9 cellular contexts compared by ENCODE assay signal in the genomic region with DNA sequence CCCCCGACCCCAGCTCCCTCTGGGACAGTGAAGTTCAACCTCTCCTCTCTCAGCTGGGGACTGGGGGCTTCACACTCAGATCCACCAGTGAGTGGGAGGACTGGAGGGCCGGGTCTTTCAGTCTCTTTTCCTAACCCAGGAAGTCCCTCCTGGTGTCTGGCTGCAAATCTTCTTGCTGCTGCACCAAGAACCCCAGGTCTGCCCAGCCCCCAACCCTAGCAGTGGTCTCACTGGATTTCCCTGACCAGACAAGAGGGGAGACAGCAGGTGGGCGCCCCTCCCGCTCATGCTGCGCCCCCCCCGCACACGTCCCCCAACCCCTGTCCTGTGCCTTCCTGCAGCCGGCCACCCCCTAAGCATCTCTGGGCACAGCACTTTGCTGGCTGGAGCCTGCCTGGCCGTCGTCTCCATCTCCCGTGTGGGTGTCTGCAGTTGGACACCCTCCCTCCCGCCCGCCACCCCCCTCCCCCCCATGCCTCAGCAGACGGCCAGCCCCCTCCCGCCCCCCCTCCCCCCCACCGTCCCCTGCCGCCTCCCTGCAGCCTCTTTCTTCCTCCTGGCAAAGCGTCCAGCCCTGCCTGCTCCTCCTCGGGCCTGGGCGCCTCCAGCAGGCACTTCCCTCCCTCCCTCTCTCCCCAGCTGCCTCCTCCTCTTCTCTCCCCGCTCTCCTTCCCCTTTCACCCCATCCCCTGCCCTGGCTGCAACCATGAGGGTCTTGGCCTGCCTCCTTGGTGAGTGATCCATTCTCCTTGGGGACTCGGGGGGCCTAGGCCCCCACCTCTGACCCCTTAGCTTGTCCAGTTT. TPM values are rescaled to one million over a fixed set of nuclear protein-coding genes. Genes with fewer than 3 reads are reported as not detected.
A peak's percentile ranks its signal among the peaks of the same experiment; 100 is the strongest.
DNase-seq lines count a peak whose midpoint lies in the region; ATAC-seq and TF ChIP-seq lines count a peak whose summit lies in the region.
"Had no signal": no experiment of that assay in that cellular context is flagged by ENCODE, and none has a peak within 500 bp of the region (broad histone marks: within the 10 kb centered on the region; RNA-seq: fewer than 3 reads in every experiment).

TSS of gene SSC5D (plus strand) at position 553 of the 804 bp plus-strand sequence. CDS start at position 707, 154 bp downstream.

- H3K27me3 ChIP-seq in GM23248 (replicated peaks; ENCODE audit: insufficient read depth) (no peaks in the 10 kb centered on the region), SK-N-SH (ENCODE audit: insufficient read depth) (no peaks in the 10 kb centered on the region)

- H3K9me3 ChIP-seq in GM23248 (ENCODE audit: low read depth) (no peaks in the 10 kb centered on the region), SK-N-SH (no peaks in the 10 kb centered on the region)
- H3K9me3 ChIP-seq: pancreas had no signal

- POLR2A ChIA-PET in SK-N-SH (lab: Yijun Ruan, JAX): interaction anchor here (0.8 to 2.0 kb wide), 4 partner anchors 11 to 152 kb away, joined by 4 to 11 read pairs (median 7); partner anchors contain the start of genes UBE2S and ZNF628

- no peaks in the 10 kb centered on the region for H3K36me3 ChIP-seq in GM23248 (ENCODE audit: low read depth)
- no peaks in the 10 kb centered on the region for H3K36me3 ChIP-seq in SK-N-SH (replicated peaks in 1 of 2; ENCODE audit: control insufficient read depth in 1 of 2, insufficient read depth in 2 of 2, low read length in 1 of 2)
- H3K36me3 ChIP-seq: pancreas had no signal

- H3F3A ChIP-seq in GM23248 (ENCODE audit: insufficient read depth) (peaks cover 12% of the 10 kb centered on the region), SK-N-SH (replicated peaks; ENCODE audit: insufficient read depth) (peaks cover 35% of the 10 kb centered on the region)

- WGBS in GM23248 (ENCODE audit: low coverage in 1 of 2, low lambda C conversion rate in 2 of 2, missing lambda C conversion rate in 2 of 2), 2 experiments: 3% methylated on average over 9 to 22 of the region's 22 CpGs
- 11% methylated on average over 21 of the region's 22 CpGs for WGBS in SK-N-SH (ENCODE audit: low lambda C conversion rate)

- TF ChIP-seq CTCF in SK-N-SH (IDR thresholded peaks at IDR 0.05) (no peak), fibroblast of villous mesenchyme (IDR thresholded peaks at IDR 0.05; ENCODE audit: insufficient read depth, low read depth, low read length) (no peak), retinal pigment epithelial cell (conservative IDR thresholded peaks at IDR 0.05; ENCODE audit: low read depth, low read length) (no peak)

- H2AFZ ChIP-seq in GM23248 (peak within 1 kb of the TSS; percentile 53), SK-N-SH (ENCODE audit: low read depth) (peak within 1 kb of the TSS; percentile 31; the same call in 1 of the 2 replicates)

- ATAC-seq in GM18858 (IDR thresholded peaks at IDR 0.05; ENCODE audit: unreplicated experiment): no peak

- H3K4me3 ChIP-seq in GM23248: peak within 1 kb of the TSS; percentile 80
- H3K4me3 ChIP-seq in SK-N-SH (ENCODE audit: low read depth in 2 of 2, low read length in 1 of 2): peak within 1 kb of the TSS; percentile 69 to 80
- peak within 1 kb of the TSS; percentile 40 for H3K4me3 ChIP-seq in fibroblast of villous mesenchyme (ENCODE audit: low read depth, low read length)
- H3K4me3 ChIP-seq in retinal pigment epithelial cell (ENCODE audit: low read length): peak within 1 kb of the TSS; percentile 20
- H3K4me3 ChIP-seq: pancreas had no signal

- H4K20me1 ChIP-seq in GM23248 (ENCODE audit: insufficient read depth) (no peaks in the 10 kb centered on the region), SK-N-SH (ENCODE audit: insufficient read depth) (no peaks in the 10 kb centered on the region)

- H3K9me2 ChIP-seq in GM23248 (ENCODE audit: insufficient read depth) (no peaks in the 10 kb centered on the region), SK-N-SH (no peaks in the 10 kb centered on the region)

- peak within 1 kb of the TSS; percentile 86 for H3K9ac ChIP-seq in GM23248
- peak within 1 kb of the TSS; percentile 86; the same call in 1 of the 2 replicates for H3K9ac ChIP-seq in SK-N-SH

- H3K4me2 ChIP-seq in GM23248 (ENCODE audit: unreplicated experiment) (peak within 1 kb of the TSS; percentile 93), SK-N-SH (peak within 1 kb of the TSS; percentile 91)

- H3K27ac ChIP-seq in GM23248 (peak within 1 kb of the TSS; percentile 97), SK-N-SH (ENCODE audit: low read depth in 2 of 2, low read length in 1 of 2) (peak within 1 kb of the TSS; percentile 95 to 97)

- in situ Hi-C loops in GM23248 (cut with MboI): no loop called here

- no peak for TF ChIP-seq EP300 in SK-N-SH (IDR thresholded peaks at IDR 0.05; ENCODE audit: borderline replicate concordance in 1 of 2, low read depth in 1 of 2, low read length in 1 of 2)

- TF ChIP-seq RAD21 in SK-N-SH (IDR thresholded peaks at IDR 0.05; ENCODE audit: low read length): no peak

- H3K79me2 ChIP-seq in GM23248 (ENCODE audit: insufficient read depth): peaks cover 9% of the 10 kb centered on the region; the same call in 1 of the 2 replicates
- H3K79me2 ChIP-seq in SK-N-SH (ENCODE audit: insufficient read depth): peaks cover 14% of the 10 kb centered on the region; the same call in 1 of the 2 replicates

- CTCF ChIA-PET in SK-N-SH (lab: Yijun Ruan, JAX): interaction anchor here (0.9 to 15.1 kb wide), 5 partner anchors 12 to 143 kb away, joined by 3 to 162 read pairs (median 12); partner anchors contain the start of gene ZNF628

- DNase-seq in GM23248: peak; percentile 70
- DNase-seq in SK-N-SH: peak; percentile 78
- no peak for DNase-seq in fibroblast of villous mesenchyme (ENCODE audit: low read depth)
- DNase-seq in retinal pigment epithelial cell (ENCODE audit: low read depth): no peak
- no peak for DNase-seq in retina
- DNase-seq in LoVo (ENCODE audit: low spot score): no peak
- DNase-seq in UCSD-AML1 (lab: John Stamatoyannopoulos, UW; ENCODE audit: unreplicated experiment): no peak

- H3K4me1 ChIP-seq in GM23248 (ENCODE audit: insufficient read depth): peaks cover 28% of the 10 kb centered on the region
- peaks cover 30 to 68% of the 10 kb centered on the region in 2 experiments; a peak in 3 of 4 replicates for H3K4me1 ChIP-seq in SK-N-SH (ENCODE audit: control insufficient read depth in 1 of 2, insufficient read depth in 2 of 2, low read depth in 1 of 2, low read length in 1 of 2)

TF ChIP-seq in SK-N-SH, 30 proteins besides CTCF, POLR2A, EP300 and RAD21:
- TF ChIP-seq MAX (IDR thresholded peaks at IDR 0.05; ENCODE audit: low read depth): no peak

RNA-seq across cellular contexts. Expression of gene SSC5D, which starts in this region (rescaled TPM):
- 12.6 and 14.4 TPM in 2 replicates for total RNA-seq in GM23248 (2014; rRNA removed; shearing (Covaris generic))
- 9.8 and 10.0 TPM in 2 replicates for polyA plus RNA-seq in GM23248 (2016; fragmentation: Nextera tagmentation; extraction: Ambion mirVana)
- 2.6 and 4.9 TPM in 2 replicates for polyA plus RNA-seq in SK-N-SH (2012; rRNA removed)
- 2.4 and 4.2 TPM in 2 replicates for polyA plus RNA-seq in SK-N-SH (2012; cell fraction: cytosol; rRNA removed)
- polyA plus RNA-seq in SK-N-SH (2012; cell fraction: nucleus; rRNA removed): 22.1 and 22.8 TPM in 2 replicates
- 21.2 and 23.2 TPM in 2 replicates for total RNA-seq in fibroblast of villous mesenchyme

Comparison
In these comparisons a context has a peak if more than half of its experiments do, and no peak if none do; other contexts are left out.
1. DNase-seq: peak in GM23248 (single experiment) and SK-N-SH (single experiment); none in fibroblast of villous mesenchyme (single experiment), retinal pigment epithelial cell (single experiment), retina (single experiment), LoVo (single experiment) and UCSD-AML1 (single experiment).
2. H3K4me3 ChIP-seq: peak in every context shown above with its lines; median percentile 80 in GM23248; 74 in SK-N-SH; 40 in fibroblast of villous mesenchyme; 20 in retinal pigment epithelial cell.